12 cellular contexts compared by ENCODE assay signal in genomic region chr9:114288233-114289051, GRCh38. TPM values are rescaled to one million over a fixed set of nuclear protein-coding genes. Genes with fewer than 3 reads are reported as not detected.
DNase-seq lines count a peak whose midpoint lies in the region; ATAC-seq and TF ChIP-seq lines count a peak whose summit lies in the region.
"Had no signal": no experiment of that assay in that cellular context is flagged by ENCODE, and none has a peak within 500 bp of the region (broad histone marks: within the 10 kb centered on the region; RNA-seq: fewer than 3 reads in every experiment).

No MANE protein-coding gene starts in this region.

- no peaks in the 10 kb centered on the region for H3K4me1 ChIP-seq in transverse colon
- H3K4me1 ChIP-seq: BLaER1 had no signal

- intact Hi-C loops in transverse colon (cut with DNase I; ENCODE audit: low total_unique reads): no loop called here
- intact Hi-C loops in activated T-helper 2 cell treated with anti-CD3 and anti-CD28 coated beads, Interferon-gamma antibody, Interleukin-2, Interleukin-4, amounts not matched to agents 10 μg/mL and 5 μg/mL and 100 μg/mL, durations not matched to agents 14 hours and 24 hours and 36 hours (cut with micrococcal nuclease): no loop called here

- TF ChIP-seq EP300 in transverse colon (IDR thresholded peaks at IDR 0.05; ENCODE audit: low read depth): no peak

- H3K4me3 ChIP-seq in transverse colon: no peak overlapping the region
- H3K4me3 ChIP-seq: BLaER1 had no signal

- no peaks in the 10 kb centered on the region for H3K36me3 ChIP-seq in transverse colon

- WGBS in transverse colon (ENCODE audit: low coverage in 1 of 2), 2 donors: 82 to 95% methylated on average over 4 to 20 of the region's 23 CpGs

- no peak for TF ChIP-seq CTCF in transverse colon (IDR thresholded peaks at IDR 0.05)

- H3K4me1 Mint-ChIP-seq in activated T-cell treated with anti-CD3 and anti-CD28 coated beads, Interleukin-2, amount 50 U/mL, for 72 hours (ENCODE audit: low read depth): no peaks in the 10 kb centered on the region
- H3K4me1 Mint-ChIP-seq in activated T-helper 2 cell treated with anti-CD3 and anti-CD28 coated beads, Interferon-gamma antibody, Interleukin-2, Interleukin-4, amounts not matched to agents 10 μg/mL and 5 μg/mL and 100 μg/mL, durations not matched to agents 14 hours and 24 hours and 36 hours (ENCODE audit: low read depth): no peaks in the 10 kb centered on the region

- TF ChIP-seq POLR2A in transverse colon (IDR thresholded peaks at IDR 0.05): no peak

- H3K27me3 Mint-ChIP-seq in activated T-cell treated with anti-CD3 and anti-CD28 coated beads, Interleukin-2, amount 50 U/mL, for 72 hours (ENCODE audit: low read depth): peaks cover 6% of the 10 kb centered on the region
- peaks cover 3% of the 10 kb centered on the region for H3K27me3 Mint-ChIP-seq in activated T-helper 2 cell treated with anti-CD3 and anti-CD28 coated beads, Interferon-gamma antibody, Interleukin-2, Interleukin-4, amounts not matched to agents 10 μg/mL and 5 μg/mL and 100 μg/mL, durations not matched to agents 14 hours and 24 hours and 36 hours (ENCODE audit: low read depth)

- H3K9me3 ChIP-seq in transverse colon: no peaks in the 10 kb centered on the region

- no peak overlapping the region for H3K27ac ChIP-seq in transverse colon
- H3K27ac ChIP-seq: BLaER1 had no signal

- no peak overlapping the region for H3K27ac Mint-ChIP-seq in activated T-cell treated with anti-CD3 and anti-CD28 coated beads, Interleukin-2, amount 50 U/mL, for 72 hours
- H3K27ac Mint-ChIP-seq in activated T-helper 2 cell treated with anti-CD3 and anti-CD28 coated beads, Interferon-gamma antibody, Interleukin-2, Interleukin-4, amounts not matched to agents 10 μg/mL and 5 μg/mL and 100 μg/mL, durations not matched to agents 14 hours and 24 hours and 36 hours: no peak overlapping the region

- DNase-seq in activated T-cell treated with anti-CD3 and anti-CD28 coated beads, Interleukin-2, amount 50 U/mL, for 1 hour: peak; percentile 8
- DNase-seq in activated T-cell treated with anti-CD3 and anti-CD28 coated beads, Interleukin-2, amount 50 U/mL, for 72 hours: no peak
- DNase-seq in astrocyte of the hippocampus (ENCODE audit: low read depth, low spot score): peak; percentile 86
- DNase-seq in kidney tubule cell (ENCODE audit: low spot score): peak; percentile 86
- peak; percentile 7 for DNase-seq in transverse colon
- DNase-seq in RKO (ENCODE audit: low spot score): no peak
- DNase-seq in activated T-helper 2 cell treated with anti-CD3 and anti-CD28 coated beads, Interferon-gamma antibody, Interleukin-2, Interleukin-4, amounts not matched to agents 10 μg/mL and 5 μg/mL and 100 μg/mL, durations not matched to agents 14 hours and 24 hours and 36 hours (ENCODE audit: low spot score): no peak
- DNase-seq: NCI-H748 treated with DMSO at 0.1 percent for 48 hours; stimulated activated naive CD4-positive, alpha-beta T cell treated with Interleukin-2 at 50 U/mL for 16 hours had no signal

- H3K9me3 Mint-ChIP-seq in activated T-cell treated with anti-CD3 and anti-CD28 coated beads, Interleukin-2, amount 50 U/mL, for 72 hours: no peaks in the 10 kb centered on the region
- no peaks in the 10 kb centered on the region for H3K9me3 Mint-ChIP-seq in activated T-helper 2 cell treated with anti-CD3 and anti-CD28 coated beads, Interferon-gamma antibody, Interleukin-2, Interleukin-4, amounts not matched to agents 10 μg/mL and 5 μg/mL and 100 μg/mL, durations not matched to agents 14 hours and 24 hours and 36 hours

- no peak overlapping the region for H3K4me3 Mint-ChIP-seq in activated T-cell treated with anti-CD3 and anti-CD28 coated beads, Interleukin-2, amount 50 U/mL, for 72 hours
- no peak overlapping the region for H3K4me3 Mint-ChIP-seq in activated T-helper 2 cell treated with anti-CD3 and anti-CD28 coated beads, Interferon-gamma antibody, Interleukin-2, Interleukin-4, amounts not matched to agents 10 μg/mL and 5 μg/mL and 100 μg/mL, durations not matched to agents 14 hours and 24 hours and 36 hours (ENCODE audit: low read depth)

- in situ Hi-C loops in transverse colon (cut with MboI; ENCODE audit: low pct_ligation_motif_present in 1 of 4, low pct_unique_long_range_greater_than_20kb in 1 of 4, low sequenced_read_pairs in 3 of 4): loop anchor here in 3 of 4 donors (10.0 to 25.0 kb wide), 5 partner anchors 134 to 476 kb away; partner anchors contain the start of genes AMBP (in 1 of the 3), COL27A1 (in 1 of the 3) and KIF12 (in 1 of the 3)

- H3K27me3 ChIP-seq in transverse colon: no peaks in the 10 kb centered on the region
- H3K27me3 ChIP-seq: BLaER1 had no signal

- no peak for ATAC-seq in activated T-cell treated with anti-CD3 and anti-CD28 coated beads, Interleukin-2, amount 50 U/mL, for 72 hours (replicated peaks in 1 of 2)
- ATAC-seq in GM18870 (IDR thresholded peaks at IDR 0.05; ENCODE audit: unreplicated experiment): no peak

- peaks cover 0 to 3% of the 10 kb centered on the region in 2 donors for H3K36me3 Mint-ChIP-seq in activated T-cell treated with anti-CD3 and anti-CD28 coated beads, Interleukin-2, amount 50 U/mL, for 72 hours (ENCODE audit: insufficient read depth in 2 of 2)
- no peaks in the 10 kb centered on the region for H3K36me3 Mint-ChIP-seq in activated T-helper 2 cell treated with anti-CD3 and anti-CD28 coated beads, Interferon-gamma antibody, Interleukin-2, Interleukin-4, amounts not matched to agents 10 μg/mL and 5 μg/mL and 100 μg/mL, durations not matched to agents 14 hours and 24 hours and 36 hours (ENCODE audit: low read depth)

RNA-seq across cellular contexts. Expression of gene ORM1, which starts 34.5 kb away (rescaled TPM):
- total RNA-seq in activated T-cell treated with anti-CD3 and anti-CD28 coated beads, Interleukin-2, amount 50 U/mL, for 72 hours: not detected
- total RNA-seq in transverse colon: not detected
- not detected in 2 replicates for total RNA-seq in activated T-helper 2 cell treated with anti-CD3 and anti-CD28 coated beads, Interferon-gamma antibody, Interleukin-2, Interleukin-4, amounts not matched to agents 10 μg/mL and 5 μg/mL and 100 μg/mL, durations not matched to agents 14 hours and 24 hours and 36 hours
- total RNA-seq: activated CD8-positive, alpha-beta memory T cell treated with anti-CD3 and anti-CD28 coated beads for 36 hours had no signal

RNA-seq across cellular contexts. Expression of gene ORM2, which starts 41.2 kb away (rescaled TPM):
- total RNA-seq in activated T-cell treated with anti-CD3 and anti-CD28 coated beads, Interleukin-2, amount 50 U/mL, for 72 hours: not detected
- total RNA-seq in transverse colon: not detected
- total RNA-seq in activated T-helper 2 cell treated with anti-CD3 and anti-CD28 coated beads, Interferon-gamma antibody, Interleukin-2, Interleukin-4, amounts not matched to agents 10 μg/mL and 5 μg/mL and 100 μg/mL, durations not matched to agents 14 hours and 24 hours and 36 hours: not detected in 2 replicates
- total RNA-seq: activated CD8-positive, alpha-beta memory T cell treated with anti-CD3 and anti-CD28 coated beads for 36 hours had no signal

Comparison
In these comparisons a context has a peak if more than half of its experiments do, and no peak if none do; other contexts are left out.
1. DNase-seq: peak in activated T-cell treated with anti-CD3 and anti-CD28 coated beads, Interleukin-2, amount 50 U/mL, for 1 hour (single experiment), astrocyte of the hippocampus (single experiment), kidney tubule cell (single experiment) and transverse colon (single experiment); none in activated T-cell treated with anti-CD3 and anti-CD28 coated beads, Interleukin-2, amount 50 U/mL, for 72 hours (0 of 2), RKO (single experiment) and activated T-helper 2 cell treated with anti-CD3 and anti-CD28 coated beads, Interferon-gamma antibody, Interleukin-2, Interleukin-4, amounts not matched to agents 10 μg/mL and 5 μg/mL and 100 μg/mL, durations not matched to agents 14 hours and 24 hours and 36 hours (single experiment).